2 cellular contexts compared by ENCODE assay signal in genomic region chr16:56847173-56847948, GRCh38.
TF ChIP-seq lines count a peak whose summit lies in the region.

No MANE protein-coding gene starts in this region.

TF ChIP-seq in SK-N-SH, 30 proteins besides CTCF, POLR2A, EP300 and RAD21 (continued from another document):
- TF ChIP-seq, protein P1, sequence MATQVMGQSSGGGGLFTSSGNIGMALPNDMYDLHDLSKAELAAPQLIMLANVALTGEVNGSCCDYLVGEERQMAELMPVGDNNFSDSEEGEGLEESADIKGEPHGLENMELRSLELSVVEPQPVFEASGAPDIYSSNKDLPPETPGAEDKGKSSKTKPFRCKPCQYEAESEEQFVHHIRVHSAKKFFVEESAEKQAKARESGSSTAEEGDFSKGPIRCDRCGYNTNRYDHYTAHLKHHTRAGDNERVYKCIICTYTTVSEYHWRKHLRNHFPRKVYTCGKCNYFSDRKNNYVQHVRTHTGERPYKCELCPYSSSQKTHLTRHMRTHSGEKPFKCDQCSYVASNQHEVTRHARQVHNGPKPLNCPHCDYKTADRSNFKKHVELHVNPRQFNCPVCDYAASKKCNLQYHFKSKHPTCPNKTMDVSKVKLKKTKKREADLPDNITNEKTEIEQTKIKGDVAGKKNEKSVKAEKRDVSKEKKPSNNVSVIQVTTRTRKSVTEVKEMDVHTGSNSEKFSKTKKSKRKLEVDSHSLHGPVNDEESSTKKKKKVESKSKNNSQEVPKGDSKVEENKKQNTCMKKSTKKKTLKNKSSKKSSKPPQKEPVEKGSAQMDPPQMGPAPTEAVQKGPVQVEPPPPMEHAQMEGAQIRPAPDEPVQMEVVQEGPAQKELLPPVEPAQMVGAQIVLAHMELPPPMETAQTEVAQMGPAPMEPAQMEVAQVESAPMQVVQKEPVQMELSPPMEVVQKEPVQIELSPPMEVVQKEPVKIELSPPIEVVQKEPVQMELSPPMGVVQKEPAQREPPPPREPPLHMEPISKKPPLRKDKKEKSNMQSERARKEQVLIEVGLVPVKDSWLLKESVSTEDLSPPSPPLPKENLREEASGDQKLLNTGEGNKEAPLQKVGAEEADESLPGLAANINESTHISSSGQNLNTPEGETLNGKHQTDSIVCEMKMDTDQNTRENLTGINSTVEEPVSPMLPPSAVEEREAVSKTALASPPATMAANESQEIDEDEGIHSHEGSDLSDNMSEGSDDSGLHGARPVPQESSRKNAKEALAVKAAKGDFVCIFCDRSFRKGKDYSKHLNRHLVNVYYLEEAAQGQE (IDR thresholded peaks at IDR 0.05; ENCODE audit: low read depth, low read length) = no peak
- no peak for TF ChIP-seq MEF2A (IDR thresholded peaks at IDR 0.05; ENCODE audit: borderline replicate concordance, low read depth)
- peak; percentile 44; the same call in 1 of the 2 replicates for TF ChIP-seq GATA2 (CRISPR knock-in tag; IDR thresholded peaks at IDR 0.05)
- no peak for TF ChIP-seq TAF1 (IDR thresholded peaks at IDR 0.05; ENCODE audit: borderline replicate concordance, low read depth, low read length)
- TF ChIP-seq TCF12 (IDR thresholded peaks at IDR 0.05) = no peak
- 0 out of 2 replicates have a peak, but pooled peaks have one; percentile 29 for TF ChIP-seq MXI1 (IDR thresholded peaks at IDR 0.05; ENCODE audit: low read depth, low read length)
- TF ChIP-seq, protein P2, sequence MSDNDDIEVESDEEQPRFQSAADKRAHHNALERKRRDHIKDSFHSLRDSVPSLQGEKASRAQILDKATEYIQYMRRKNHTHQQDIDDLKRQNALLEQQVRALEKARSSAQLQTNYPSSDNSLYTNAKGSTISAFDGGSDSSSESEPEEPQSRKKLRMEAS (IDR thresholded peaks at IDR 0.05; ENCODE audit: low read depth) = no peak
- no peak for TF ChIP-seq CHD2 (IDR thresholded peaks at IDR 0.05; ENCODE audit: low read length, partially characterized antibody)

TF ChIP-seq in SK-N-SH treated with all-trans-retinoic acid at 6 μM for 48 hours, 23 proteins besides CTCF, POLR2A, EP300 and RAD21 (continued from another document):
- TF ChIP-seq CREB5 (CRISPR knock-in tag; IDR thresholded peaks at IDR 0.05; ENCODE audit: low read depth) = no peak
- TF ChIP-seq ZNF565 (CRISPR knock-in tag; conservative IDR thresholded peaks at IDR 0.05; ENCODE audit: low read depth) = no peak
- TF ChIP-seq PATZ1 (CRISPR knock-in tag; IDR thresholded peaks at IDR 0.05; ENCODE audit: borderline replicate concordance) = no peak
- no peak for TF ChIP-seq PPARA (CRISPR knock-in tag; IDR thresholded peaks at IDR 0.05; ENCODE audit: borderline replicate concordance)
